ENCODE assay signal across 1 cellular context in the genomic region with DNA sequence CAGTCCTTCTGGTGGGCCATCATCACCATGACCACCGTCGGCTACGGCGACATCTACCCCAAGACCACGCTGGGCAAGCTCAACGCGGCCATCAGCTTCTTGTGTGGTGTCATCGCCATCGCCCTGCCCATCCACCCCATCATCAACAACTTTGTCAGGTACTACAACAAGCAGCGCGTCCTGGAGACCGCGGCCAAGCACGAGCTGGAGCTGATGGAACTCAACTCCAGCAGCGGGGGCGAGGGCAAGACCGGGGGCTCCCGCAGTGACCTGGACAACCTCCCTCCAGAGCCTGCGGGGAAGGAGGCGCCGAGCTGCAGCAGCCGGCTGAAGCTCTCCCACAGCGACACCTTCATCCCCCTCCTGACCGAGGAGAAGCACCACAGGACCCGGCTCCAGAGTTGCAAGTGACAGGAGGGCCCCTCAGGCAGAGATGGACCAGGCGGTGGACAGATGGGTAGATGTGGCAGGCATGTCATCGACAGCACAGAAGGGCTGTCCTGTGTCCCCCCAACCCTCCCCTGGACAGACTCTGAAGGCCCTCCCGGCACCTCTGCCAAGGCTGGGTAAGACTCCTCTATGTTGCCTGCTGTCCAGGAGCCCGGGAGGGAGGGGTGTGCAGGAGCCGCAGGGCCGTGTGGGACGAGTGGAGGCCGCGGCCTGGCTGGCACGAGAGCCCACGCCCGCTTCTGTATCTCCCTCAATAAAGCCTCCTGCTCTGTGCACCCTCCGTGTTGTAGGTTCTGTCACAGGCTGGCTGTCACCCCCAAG.
TF ChIP-seq lines count a peak whose summit lies in the region.

No MANE protein-coding gene starts in this region.

TF ChIP-seq in HepG2, 621 proteins besides CTCF, POLR2A, EP300 and RAD21:
- no peak for TF ChIP-seq ZNF232 (CRISPR knock-in tag; IDR thresholded peaks at IDR 0.05; ENCODE audit: borderline replicate concordance)
- TF ChIP-seq ZNF776 (CRISPR knock-in tag; IDR thresholded peaks at IDR 0.05) = 0 out of 2 replicates have a peak, but pooled peaks have one; percentile 23
- TF ChIP-seq MLLT10 (CRISPR knock-in tag; IDR thresholded peaks at IDR 0.05) = no peak
- TF ChIP-seq, protein P1, sequence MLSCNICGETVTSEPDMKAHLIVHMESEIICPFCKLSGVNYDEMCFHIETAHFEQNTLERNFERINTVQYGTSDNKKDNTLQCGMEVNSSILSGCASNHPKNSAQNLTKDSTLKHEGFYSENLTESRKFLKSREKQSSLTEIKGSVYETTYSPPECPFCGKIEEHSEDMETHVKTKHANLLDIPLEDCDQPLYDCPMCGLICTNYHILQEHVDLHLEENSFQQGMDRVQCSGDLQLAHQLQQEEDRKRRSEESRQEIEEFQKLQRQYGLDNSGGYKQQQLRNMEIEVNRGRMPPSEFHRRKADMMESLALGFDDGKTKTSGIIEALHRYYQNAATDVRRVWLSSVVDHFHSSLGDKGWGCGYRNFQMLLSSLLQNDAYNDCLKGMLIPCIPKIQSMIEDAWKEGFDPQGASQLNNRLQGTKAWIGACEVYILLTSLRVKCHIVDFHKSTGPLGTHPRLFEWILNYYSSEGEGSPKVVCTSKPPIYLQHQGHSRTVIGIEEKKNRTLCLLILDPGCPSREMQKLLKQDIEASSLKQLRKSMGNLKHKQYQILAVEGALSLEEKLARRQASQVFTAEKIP (CRISPR knock-in tag; IDR thresholded peaks at IDR 0.05; ENCODE audit: borderline replicate concordance) = no peak
- TF ChIP-seq, protein P2, sequence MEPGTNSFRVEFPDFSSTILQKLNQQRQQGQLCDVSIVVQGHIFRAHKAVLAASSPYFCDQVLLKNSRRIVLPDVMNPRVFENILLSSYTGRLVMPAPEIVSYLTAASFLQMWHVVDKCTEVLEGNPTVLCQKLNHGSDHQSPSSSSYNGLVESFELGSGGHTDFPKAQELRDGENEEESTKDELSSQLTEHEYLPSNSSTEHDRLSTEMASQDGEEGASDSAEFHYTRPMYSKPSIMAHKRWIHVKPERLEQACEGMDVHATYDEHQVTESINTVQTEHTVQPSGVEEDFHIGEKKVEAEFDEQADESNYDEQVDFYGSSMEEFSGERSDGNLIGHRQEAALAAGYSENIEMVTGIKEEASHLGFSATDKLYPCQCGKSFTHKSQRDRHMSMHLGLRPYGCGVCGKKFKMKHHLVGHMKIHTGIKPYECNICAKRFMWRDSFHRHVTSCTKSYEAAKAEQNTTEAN (CRISPR knock-in tag; conservative IDR thresholded peaks at IDR 0.05) = no peak
